Comparison of ENCODE assay signal across 1 cellular context in the genomic region with DNA sequence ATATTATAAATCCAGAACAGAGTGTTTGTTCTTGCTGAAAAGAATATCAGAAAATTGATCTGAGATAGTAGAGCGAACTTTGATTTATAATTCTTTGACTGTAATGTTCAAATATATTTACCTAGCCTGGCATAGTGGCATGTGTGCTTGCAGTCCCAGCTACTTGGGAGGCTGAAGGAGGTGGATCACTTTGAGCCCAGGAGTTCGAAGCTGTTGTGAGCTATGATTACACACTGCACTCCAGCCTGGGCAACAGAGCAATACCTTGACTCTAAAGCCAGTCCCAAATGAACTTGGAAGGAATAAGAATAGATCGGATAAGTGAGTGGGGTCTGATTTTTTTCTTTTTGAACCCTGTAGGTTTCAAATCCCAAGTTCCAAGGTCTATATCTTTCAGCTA.
TF ChIP-seq lines count a peak whose summit lies in the region.

No MANE protein-coding gene starts in this region.

TF ChIP-seq in endothelial cell of umbilical vein, 7 proteins besides CTCF, POLR2A, EP300 and RAD21:
- TF ChIP-seq EZH2 (IDR thresholded peaks at IDR 0.05; ENCODE audit: borderline replicate concordance, low read depth, low read length, severe bottlenecking), result no peak
- TF ChIP-seq POLR2AphosphoS5 (IDR thresholded peaks at IDR 0.05; ENCODE audit: insufficient read depth, low read depth, low read length), result no peak
- TF ChIP-seq JUN (IDR thresholded peaks at IDR 0.05; ENCODE audit: borderline replicate concordance, insufficient read depth, insufficient read length, low read depth), result no peak
- TF ChIP-seq, protein P1, sequence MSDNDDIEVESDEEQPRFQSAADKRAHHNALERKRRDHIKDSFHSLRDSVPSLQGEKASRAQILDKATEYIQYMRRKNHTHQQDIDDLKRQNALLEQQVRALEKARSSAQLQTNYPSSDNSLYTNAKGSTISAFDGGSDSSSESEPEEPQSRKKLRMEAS (IDR thresholded peaks at IDR 0.05; ENCODE audit: insufficient read depth, insufficient read length), result no peak
- TF ChIP-seq FOS (IDR thresholded peaks at IDR 0.05; ENCODE audit: borderline replicate concordance, insufficient read depth, low read length), result no peak
- no peak for TF ChIP-seq GATA2 (IDR thresholded peaks at IDR 0.05; ENCODE audit: insufficient read depth, insufficient read length, low read depth, low read length)
- no peak for TF ChIP-seq MYC (IDR thresholded peaks at IDR 0.05; ENCODE audit: low read depth, low read length)
